Comparison of ENCODE assay signal across 15 cellular contexts in genomic region chr6:158909938-158910337, GRCh38.
DNase-seq lines count a peak whose midpoint lies in the region; ATAC-seq, FAIRE-seq and TF ChIP-seq lines count a peak whose summit lies in the region.
"Had no signal": no experiment of that assay in that cellular context is flagged by ENCODE, and none has a peak within 500 bp of the region (broad histone marks: within the 10 kb centered on the region; RNA-seq: fewer than 3 reads in every experiment).

No MANE protein-coding gene starts in this region.

- no peak for DNase-seq in Caco-2
- peak; percentile 56 for DNase-seq in Karpas-422
- peak; percentile 49 for DNase-seq in bronchial epithelial cell (ENCODE audit: low read depth)
- no peak for DNase-seq in naive B cell
- DNase-seq in NOMO-1 treated with dmso at 0.1 percent for 144 hours (lab: John Stamatoyannopoulos, UW; ENCODE audit: unreplicated experiment): no peak
- DNase-seq in Right ventricle myocardium superior: no peak
- DNase-seq: activated CD4-positive, alpha-beta T cell treated with anti-CD3 and anti-CD28 coated beads, Interleukin-2, amount 50 U/mL, for 4 hours; activated naive CD8-positive, alpha-beta T cell treated with anti-CD3 and anti-CD28 coated beads, Interleukin-2, amount 10 ng/mL, durations not matched to agents 7 days and 5 days; BE2C; NCI-H510A treated with DMSO at 0.1 percent for 48 hours; stimulated activated CD4-positive, alpha-beta T cell treated with anti-CD3 and anti-CD28 coated beads, Interleukin-2, amount 100 ng/mL, for 24 hours had no signal

- BruUV-seq in Caco-2 (replicated peaks; lab: Mats Ljungman, UMichigan): TSS peak; percentile 99

- POLR2A ChIA-PET in Caco-2 (lab: Charles Lee): no interaction called here

- H3K27me3 ChIP-seq in Caco-2 (replicated peaks; ENCODE audit: control insufficient read depth, insufficient read depth, low read length) (no peaks in the 10 kb centered on the region), Karpas-422 (ENCODE audit: low read length) (no peaks in the 10 kb centered on the region), bronchial epithelial cell (ENCODE audit: control insufficient read depth, insufficient read depth, low read length) (no peaks in the 10 kb centered on the region)

- ATAC-seq in naive B cell (ENCODE audit: low read depth in 2 of 2): no peak
- no peak for ATAC-seq in Right ventricle myocardium superior (ENCODE audit: poor library complexity)
- no peak for ATAC-seq in GM18870 (IDR thresholded peaks at IDR 0.05; ENCODE audit: unreplicated experiment)
- ATAC-seq in GM18907 (IDR thresholded peaks at IDR 0.05; ENCODE audit: unreplicated experiment): no peak

- intact Hi-C loops in Caco-2 (cut with micrococcal nuclease; ENCODE audit: unreplicated experiment) (loop anchor here (1.0 kb wide), 2 partner anchors 41 to 95 kb away; no protein-coding TSS in a partner anchor), Right ventricle myocardium superior (cut with DNase I) (no loop called here)

- H3K4me2 ChIP-seq in Karpas-422 (ENCODE audit: low read depth, low read length, poor library complexity, severe bottlenecking): peak overlapping the region; percentile 86

- no peaks in the 10 kb centered on the region for H3K79me2 ChIP-seq in Karpas-422 (ENCODE audit: low read length)

- no peaks in the 10 kb centered on the region for H3K9me2 ChIP-seq in Karpas-422 (replicated peaks; ENCODE audit: insufficient read depth, low read length)

- H3K4me1 Mint-ChIP-seq in Caco-2 (ENCODE audit: low read depth, unreplicated experiment) (peaks cover 10% of the 10 kb centered on the region), naive B cell (peaks cover 42 to 66% (median 49%) of the 10 kb centered on the region in 3 donors)

- CTCF ChIA-PET in Caco-2 (lab: Charles Lee): no interaction called here

- no peak for FAIRE-seq in bronchial epithelial cell (lab: Jason Lieb, UNC)
- FAIRE-seq: endothelial cell of umbilical vein had no signal

- H3K9me3 ChIP-seq in Caco-2: peaks cover 12% of the 10 kb centered on the region
- H3K9me3 ChIP-seq in Karpas-422 (ENCODE audit: low read length): peaks cover 10% of the 10 kb centered on the region
- H3K9me3 ChIP-seq: BE2C had no signal

- peak overlapping the region; percentile 89 for H3K27ac Mint-ChIP-seq in Caco-2 (ENCODE audit: unreplicated experiment)
- H3K27ac Mint-ChIP-seq in naive B cell: peak overlapping the region; percentile 93 to 99 (median 98)
- H3K27ac Mint-ChIP-seq: activated naive CD8-positive, alpha-beta T cell treated with anti-CD3 and anti-CD28 coated beads, Interleukin-2, amount 10 ng/mL, durations not matched to agents 7 days and 5 days had no signal

- H3K9me3 Mint-ChIP-seq in Caco-2 (ENCODE audit: unreplicated experiment) (peaks cover 26% of the 10 kb centered on the region), naive B cell (peaks cover 13 to 23% (median 16%) of the 10 kb centered on the region in 7 donors)

- H4K20me1 ChIP-seq in Karpas-422 (ENCODE audit: insufficient read depth, low read depth, low read length): no peaks in the 10 kb centered on the region

- peak overlapping the region; percentile 72 for H3K9ac ChIP-seq in Karpas-422 (ENCODE audit: low read length)

- TF ChIP-seq CTCF in Caco-2 (IDR thresholded peaks at IDR 0.05; ENCODE audit: insufficient read depth in 1 of 2, low read depth in 1 of 2, low read length in 1 of 2, severe bottlenecking in 1 of 2, unreplicated experiment in 1 of 2) (no peak), bronchial epithelial cell (IDR thresholded peaks at IDR 0.05; ENCODE audit: insufficient read depth, low read length, severe bottlenecking) (no peak)

- no peak overlapping the region for H3K4me3 ChIP-seq in Caco-2 (ENCODE audit: low read depth, low read length)
- H3K4me3 ChIP-seq in Karpas-422 (ENCODE audit: low read length): 0 out of 2 replicates have a peak overlapping the region, but pooled peaks have one; percentile 66
- no peak overlapping the region for H3K4me3 ChIP-seq in bronchial epithelial cell (ENCODE audit: low read depth, low read length)

- peak overlapping the region; percentile 66 for H2AFZ ChIP-seq in Karpas-422 (ENCODE audit: low read length)

- H3K27ac ChIP-seq in Karpas-422 (ENCODE audit: low read length): peak overlapping the region; percentile 93
- H3K27ac ChIP-seq: neutrophil had no signal

- H3K4me1 ChIP-seq in Caco-2 (peaks cover 23% of the 10 kb centered on the region), Karpas-422 (ENCODE audit: low read length) (peaks cover 31% of the 10 kb centered on the region)
- H3K4me1 ChIP-seq: BE2C had no signal

- H3K36me3 Mint-ChIP-seq in Caco-2 (ENCODE audit: insufficient read depth, unreplicated experiment) (peaks cover 5% of the 10 kb centered on the region), naive B cell (peaks cover 13 to 18% of the 10 kb centered on the region in 2 donors)

- H3K4me3 Mint-ChIP-seq in Caco-2 (ENCODE audit: unreplicated experiment) (no peak overlapping the region), naive B cell (peak overlapping the region; percentile 47 to 96 (median 85))

- H3K27me3 Mint-ChIP-seq in Caco-2 (ENCODE audit: insufficient read depth, unreplicated experiment) (no peaks in the 10 kb centered on the region), naive B cell (no peaks in the 10 kb centered on the region)
- H3K27me3 Mint-ChIP-seq: activated naive CD8-positive, alpha-beta T cell treated with anti-CD3 and anti-CD28 coated beads, Interleukin-2, amount 10 ng/mL, durations not matched to agents 7 days and 5 days had no signal

- no peaks in the 10 kb centered on the region for H3K36me3 ChIP-seq in Caco-2 (ENCODE audit: control insufficient read depth, insufficient read depth, low read length)
- H3K36me3 ChIP-seq in Karpas-422 (ENCODE audit: insufficient read depth, low read length): no peaks in the 10 kb centered on the region
- no peaks in the 10 kb centered on the region for H3K36me3 ChIP-seq in bronchial epithelial cell (ENCODE audit: control insufficient read depth, insufficient read depth, low read length)
- H3K36me3 ChIP-seq: BE2C, neutrophil had no signal

Comparison
In these comparisons a context has a peak if more than half of its experiments do, and no peak if none do; other contexts are left out.
1. DNase-seq: peak in Karpas-422 (single experiment) and bronchial epithelial cell (single experiment); none in Caco-2 (0 of 2), naive B cell (single experiment), NOMO-1 treated with dmso at 0.1 percent for 144 hours (single experiment) and Right ventricle myocardium superior (single experiment).